ENCODE assay signal across 10 cellular contexts in the genomic region with DNA sequence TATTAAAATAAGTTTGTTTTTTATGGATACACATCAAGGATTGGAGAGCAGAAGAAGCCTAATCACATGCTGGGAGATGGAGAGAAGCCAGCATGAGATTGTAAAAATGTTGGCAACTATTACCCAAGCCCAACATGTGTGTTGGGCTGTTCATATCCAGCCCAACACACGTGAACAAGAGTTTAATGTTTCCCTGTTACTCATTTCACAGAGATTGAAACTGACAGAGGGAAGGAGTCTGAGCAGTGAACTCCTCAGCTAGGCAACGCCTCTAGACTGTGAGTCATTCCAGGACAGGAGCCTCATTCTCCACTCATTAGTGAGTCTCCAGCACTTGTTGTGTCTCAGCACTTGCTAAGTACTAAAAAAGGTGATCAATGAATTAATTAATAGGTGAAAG. TPM values are rescaled to one million over a fixed set of nuclear protein-coding genes. Genes with fewer than 3 reads are reported as not detected.
DNase-seq lines count a peak whose midpoint lies in the region; ATAC-seq and TF ChIP-seq lines count a peak whose summit lies in the region.
"Had no signal": no experiment of that assay in that cellular context is flagged by ENCODE, and none has a peak within 500 bp of the region (broad histone marks: within the 10 kb centered on the region; RNA-seq: fewer than 3 reads in every experiment).

No MANE protein-coding gene starts in this region.

- H3K4me1 ChIP-seq in ascending aorta: peaks cover 0 to 2% of the 10 kb centered on the region in 2 donors
- H3K4me1 ChIP-seq: thyroid gland had no signal

- H3K36me3 ChIP-seq in ascending aorta: no peaks in the 10 kb centered on the region
- H3K36me3 ChIP-seq: thyroid gland had no signal

- ATAC-seq in left cardiac atrium (peak; percentile 68 to 87), HG02981 (IDR thresholded peaks at IDR 0.05; ENCODE audit: unreplicated experiment) (peak; percentile 97)

- TF ChIP-seq CTCF in ascending aorta (IDR thresholded peaks at IDR 0.05): no peak

- H3K27ac ChIP-seq in ascending aorta: peak overlapping the region; percentile 13 to 45
- H3K27ac ChIP-seq: thyroid gland had no signal

- no peaks in the 10 kb centered on the region for H3K9me3 ChIP-seq in ascending aorta
- H3K9me3 ChIP-seq: thyroid gland had no signal

- DNase-seq in left cardiac atrium (no peak), cardiac septum (ENCODE audit: low spot score) (no peak), ascending aorta (ENCODE audit: low spot score in 2 of 2) (no peak), stromal cell of bone marrow (ENCODE audit: low read depth) (peak; percentile 90), NOMO-1 treated with dmso at 0.1 percent for 144 hours (lab: John Stamatoyannopoulos, UW; ENCODE audit: unreplicated experiment) (no peak), NCI-H1092 treated with DMSO at 0.1 percent for 48 hours (lab: John Stamatoyannopoulos, UW) (no peak), DMS 273 (lab: John Stamatoyannopoulos, UW; ENCODE audit: unreplicated experiment) (no peak)
- DNase-seq: DMS79 treated with DMSO at 0.1 percent for 48 hours, thyroid gland had no signal

- no peak overlapping the region for H3K4me3 ChIP-seq in ascending aorta
- H3K4me3 ChIP-seq: thyroid gland had no signal

- no peaks in the 10 kb centered on the region for H3K27me3 ChIP-seq in ascending aorta
- H3K27me3 ChIP-seq: thyroid gland had no signal

- intact Hi-C loops in left cardiac atrium (cut with DNase I): no loop called here
- intact Hi-C loops in cardiac septum (cut with DNase I): no loop called here
- intact Hi-C loops in ascending aorta (cut with DNase I): no loop called here

RNA-seq across cellular contexts. Expression of a gene that starts 43.2 kb away (rescaled TPM):
- 10 to 100 TPM; 28.7 to 33.7 TPM for total RNA-seq in left cardiac atrium
- total RNA-seq in cardiac septum: 22.0 TPM
- 9.2 TPM for total RNA-seq in ascending aorta
